1 cellular context compared by ENCODE assay signal in genomic region chr6:1327630-1328029, GRCh38.
TF ChIP-seq lines count a peak whose summit lies in the region.

No MANE protein-coding gene starts in this region.

TF ChIP-seq in HepG2, 621 proteins besides CTCF, POLR2A, EP300 and RAD21:
- TF ChIP-seq ZNF761 (CRISPR knock-in tag; conservative IDR thresholded peaks at IDR 0.05) (no peak), MED8 (CRISPR knock-in tag; IDR thresholded peaks at IDR 0.05; ENCODE audit: insufficient replicate concordance) (no peak), ZNF607 (CRISPR knock-in tag; IDR thresholded peaks at IDR 0.05; ENCODE audit: borderline replicate concordance) (no peak), ZNF777 (CRISPR knock-in tag; IDR thresholded peaks at IDR 0.05) (no peak), PRDM10 (CRISPR knock-in tag; IDR thresholded peaks at IDR 0.05; ENCODE audit: low read depth) (no peak), GTF2F1 (IDR thresholded peaks at IDR 0.05; ENCODE audit: low read length) (no peak), TBX2 (CRISPR knock-in tag; IDR thresholded peaks at IDR 0.05; ENCODE audit: borderline replicate concordance) (0 out of 2 replicates have a peak, but pooled peaks have one; percentile 24), LBX2 (CRISPR knock-in tag; IDR thresholded peaks at IDR 0.05; ENCODE audit: borderline replicate concordance) (no peak), NR2C2 (CRISPR knock-in tag; IDR thresholded peaks at IDR 0.05; ENCODE audit: borderline replicate concordance) (no peak), IKZF4 (CRISPR knock-in tag; IDR thresholded peaks at IDR 0.05; ENCODE audit: borderline replicate concordance, low read depth, not compliant biosample characterization) (no peak), ZNF746 (CRISPR knock-in tag; IDR thresholded peaks at IDR 0.05) (no peak), REST (IDR thresholded peaks at IDR 0.05; ENCODE audit: borderline replicate concordance in 1 of 2, low read depth in 1 of 2, low read length in 2 of 2) (peak in 1 of 2 experiments; percentile 81), ZNF687 (CRISPR knock-in tag; IDR thresholded peaks at IDR 0.05) (peak; percentile 11; the same call in 1 of the 2 replicates)
